ENCODE assay signal across 9 cellular contexts in the genomic region with DNA sequence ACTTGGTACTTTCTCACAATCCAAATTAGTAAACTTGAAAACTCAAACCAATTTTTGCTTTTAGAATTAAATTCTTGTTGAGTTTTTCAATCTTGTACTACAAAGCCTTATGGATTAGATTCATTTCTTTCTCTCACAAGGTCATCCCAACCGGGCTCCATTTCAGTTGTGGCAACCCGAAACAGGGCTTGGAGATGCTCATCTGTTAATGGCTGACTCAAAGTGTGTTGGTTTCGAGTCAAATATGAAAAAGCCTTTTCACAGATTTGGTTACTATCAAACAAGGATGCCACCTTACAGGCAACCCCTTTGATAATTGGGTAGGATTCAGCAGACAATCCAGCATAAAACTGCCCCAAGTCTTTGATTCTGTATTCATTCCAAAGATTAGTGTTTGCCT. TPM values are rescaled to one million over a fixed set of nuclear protein-coding genes. Genes with fewer than 3 reads are reported as not detected.
DNase-seq lines count a peak whose midpoint lies in the region; ATAC-seq and TF ChIP-seq lines count a peak whose summit lies in the region.
"Had no signal": no experiment of that assay in that cellular context is flagged by ENCODE, and none has a peak within 500 bp of the region (broad histone marks: within the 10 kb centered on the region; RNA-seq: fewer than 3 reads in every experiment).

No MANE protein-coding gene starts in this region.

- H2AFZ ChIP-seq in OCI-LY1 (ENCODE audit: low read length): no peak overlapping the region

- H3K79me2 ChIP-seq in OCI-LY1 (ENCODE audit: insufficient read depth, low read length): peaks cover 53% of the 10 kb centered on the region

- no peak for TF ChIP-seq POLR2A in gastroesophageal sphincter (IDR thresholded peaks at IDR 0.05)

- H3K9me3 ChIP-seq in OCI-LY1 (ENCODE audit: low read length) (no peaks in the 10 kb centered on the region), gastroesophageal sphincter (no peaks in the 10 kb centered on the region)

- TF ChIP-seq CTCF in GM12875 (IDR thresholded peaks at IDR 0.05; ENCODE audit: borderline replicate concordance, insufficient read depth, low read depth, low read length) (no peak), OCI-LY1 (IDR thresholded peaks at IDR 0.05; ENCODE audit: low read length) (no peak), gastroesophageal sphincter (IDR thresholded peaks at IDR 0.05) (no peak)

- H3K4me1 ChIP-seq in OCI-LY1 (ENCODE audit: insufficient read depth, low read length, severe bottlenecking) (peaks cover 49% of the 10 kb centered on the region), gastroesophageal sphincter (peaks cover 12 to 60% (median 20%) of the 10 kb centered on the region in 3 donors)

- H3K4me3 ChIP-seq in GM12875 (ENCODE audit: low read depth, low read length) (peak overlapping the region; percentile 70), OCI-LY1 (ENCODE audit: low read depth, low read length, poor library complexity, severe bottlenecking) (peak overlapping the region; percentile 71), gastroesophageal sphincter (peak overlapping the region in 1 of 2 donors; percentile 71)

- H3F3A ChIP-seq in OCI-LY1 (ENCODE audit: insufficient read depth, low read length): no peaks in the 10 kb centered on the region

- H3K27ac ChIP-seq in OCI-LY1 (ENCODE audit: low read depth, low read length, poor library complexity, severe bottlenecking) (no peak overlapping the region), gastroesophageal sphincter (peak overlapping the region; percentile 68 to 97 (median 97))

- peak overlapping the region; percentile 77 for H3K9ac ChIP-seq in OCI-LY1 (ENCODE audit: low read length)

- no peak for TF ChIP-seq EP300 in gastroesophageal sphincter (IDR thresholded peaks at IDR 0.05)

- H3K36me3 ChIP-seq in OCI-LY1 (ENCODE audit: insufficient read depth, low read length): peaks cover 63% of the 10 kb centered on the region
- peaks cover 0 to 26% of the 10 kb centered on the region in 2 donors for H3K36me3 ChIP-seq in gastroesophageal sphincter

- H3K27me3 ChIP-seq in OCI-LY1 (ENCODE audit: insufficient read depth, low read length): no peaks in the 10 kb centered on the region
- no peaks in the 10 kb centered on the region for H3K27me3 ChIP-seq in gastroesophageal sphincter

- no peaks in the 10 kb centered on the region for H4K20me1 ChIP-seq in OCI-LY1 (ENCODE audit: insufficient read depth, low read length)

- ATAC-seq in gastroesophageal sphincter (no peak), HG03139 (IDR thresholded peaks at IDR 0.05; ENCODE audit: unreplicated experiment) (no peak), GM18867 (IDR thresholded peaks at IDR 0.05; ENCODE audit: unreplicated experiment) (no peak)
- ATAC-seq: left colon had no signal

- DNase-seq in stimulated activated CD4-positive, alpha-beta T cell treated with anti-CD3 and anti-CD28 coated beads, Interleukin-2, amount 100 ng/mL, for 24 hours: peak; percentile 17 to 30
- DNase-seq in NCI-H1417 (lab: John Stamatoyannopoulos, UW): no peak
- DNase-seq: activated gamma-delta T cell, left colon had no signal

- 69 to 100% methylated on average over 3 of the region's 3 CpGs for WGBS in gastroesophageal sphincter (ENCODE audit: low coverage in 1 of 2), 2 donors

- H3K9me2 ChIP-seq in OCI-LY1 (ENCODE audit: low read depth, low read length): no peaks in the 10 kb centered on the region

- peak overlapping the region; percentile 87 for H3K4me2 ChIP-seq in OCI-LY1 (ENCODE audit: low read length)

RNA-seq across cellular contexts. Expression of gene EPM2AIP1, which starts 1.8 kb away (rescaled TPM):
- 10 to 100 TPM in 2 of 4 donors, 1 to 10 TPM in 2; 7.6 to 20.2 (median 13.5) TPM for total RNA-seq in gastroesophageal sphincter

RNA-seq across cellular contexts. Expression of gene MLH1, which starts 2.2 kb away (rescaled TPM):
- 10 to 100 TPM; 30.7 to 39.1 (median 33.5) TPM for total RNA-seq in gastroesophageal sphincter

RNA-seq across cellular contexts. Expression of gene TRANK1, which starts 46.3 kb away (rescaled TPM):
- 10 to 100 TPM in 1 of 4 donors, 1 to 10 TPM in 3; 4.9 to 12.3 (median 9.1) TPM for total RNA-seq in gastroesophageal sphincter

Comparison
In these comparisons a context has a peak if more than half of its experiments do, and no peak if none do; other contexts are left out.
1. DNase-seq: peak in stimulated activated CD4-positive, alpha-beta T cell treated with anti-CD3 and anti-CD28 coated beads, Interleukin-2, amount 100 ng/mL, for 24 hours (2 of 2); none in NCI-H1417 (0 of 3).